13 cellular contexts compared by ENCODE assay signal in genomic region chr2:46850742-46851141, GRCh38.
DNase-seq lines count a peak whose midpoint lies in the region; TF ChIP-seq lines count a peak whose summit lies in the region.
"Had no signal": no experiment of that assay in that cellular context is flagged by ENCODE, and none has a peak within 500 bp of the region (broad histone marks: within the 10 kb centered on the region; RNA-seq: fewer than 3 reads in every experiment).

No MANE protein-coding gene starts in this region.

- H3K9me3 Mint-ChIP-seq in CD4-positive, alpha-beta memory T cell: no peaks in the 10 kb centered on the region
- H3K9me3 Mint-ChIP-seq: activated T-cell treated with anti-CD3 and anti-CD28 coated beads, Interleukin-2, amount 50 U/mL, for 4 hours had no signal

- H3K4me1 ChIP-seq in hepatocyte (ENCODE audit: insufficient read depth): peaks cover 46% of the 10 kb centered on the region
- H3K4me1 ChIP-seq in CD4-positive, alpha-beta memory T cell (ENCODE audit: insufficient read depth, low read length): no peaks in the 10 kb centered on the region

- H3K4me1 Mint-ChIP-seq in CD4-positive, alpha-beta memory T cell: no peaks in the 10 kb centered on the region

- H3K4me3 Mint-ChIP-seq in CD4-positive, alpha-beta memory T cell: no peak overlapping the region
- H3K4me3 Mint-ChIP-seq: activated T-cell treated with anti-CD3 and anti-CD28 coated beads, Interleukin-2, amount 50 U/mL, for 4 hours had no signal

- H3K79me2 ChIP-seq in hepatocyte: no peaks in the 10 kb centered on the region
- H3K79me2 ChIP-seq: parathyroid adenoma had no signal

- no peak for TF ChIP-seq CTCF in brain microvascular endothelial cell (IDR thresholded peaks at IDR 0.05; ENCODE audit: low read depth, low read length, missing control alignments)
- TF ChIP-seq CTCF in hepatocyte (IDR thresholded peaks at IDR 0.05; ENCODE audit: poor library complexity): no peak

- CTCF ChIA-PET in CD4-positive, alpha-beta memory T cell (lab: Charles Lee; ENCODE audit: partially characterized antibody): no interaction called here

- no peaks in the 10 kb centered on the region for H3K27me3 ChIP-seq in brain microvascular endothelial cell (replicated peaks)
- no peaks in the 10 kb centered on the region for H3K27me3 ChIP-seq in hepatocyte
- no peaks in the 10 kb centered on the region for H3K27me3 ChIP-seq in CD4-positive, alpha-beta memory T cell (ENCODE audit: insufficient read depth, low read length)

- POLR2A ChIA-PET in CD4-positive, alpha-beta memory T cell (lab: Charles Lee; ENCODE audit: partially characterized antibody): no interaction called here

- no peaks in the 10 kb centered on the region for H3K9me3 ChIP-seq in hepatocyte (ENCODE audit: low read depth)
- no peaks in the 10 kb centered on the region for H3K9me3 ChIP-seq in CD4-positive, alpha-beta memory T cell (ENCODE audit: control insufficient read depth in 1 of 2, low read length in 2 of 2)

- H3K4me3 ChIP-seq in brain microvascular endothelial cell (ENCODE audit: low read depth, low read length) (no peak overlapping the region), hepatocyte (no peak overlapping the region), skeletal muscle cell (ENCODE audit: low read depth, low read length) (no peak overlapping the region)
- H3K4me3 ChIP-seq in CD4-positive, alpha-beta memory T cell (ENCODE audit: low read length in 2 of 2): no peak overlapping the region

- no peaks in the 10 kb centered on the region for H3K9me2 ChIP-seq in hepatocyte (replicated peaks; ENCODE audit: insufficient read depth)

- H2AFZ ChIP-seq in hepatocyte: no peak overlapping the region

- H3K36me3 Mint-ChIP-seq in CD4-positive, alpha-beta memory T cell: no peaks in the 10 kb centered on the region

- in situ Hi-C loops in brain microvascular endothelial cell (cut with HindIII; ENCODE audit: low pct_ligation_motif_present, low sequenced_read_pairs): no loop called here

- H3K4me2 ChIP-seq in hepatocyte: no peak overlapping the region

- H3K27ac ChIP-seq in brain microvascular endothelial cell (peak overlapping the region; percentile 83), hepatocyte (peak overlapping the region; percentile 98)
- H3K27ac ChIP-seq in CD4-positive, alpha-beta memory T cell (ENCODE audit: low read depth, low read length): no peak overlapping the region

- DNase-seq in HCEC 1CT: peak; percentile 69
- peak; percentile 82 for DNase-seq in brain microvascular endothelial cell
- peak; percentile 47 for DNase-seq in hepatocyte (ENCODE audit: low spot score)
- DNase-seq in skeletal muscle cell (ENCODE audit: low read depth): peak; percentile 70
- no peak for DNase-seq in CD4-positive, alpha-beta memory T cell
- DNase-seq in middle frontal gyrus (ENCODE audit: extremely low spot score, low spot score): no peak
- no peak for DNase-seq in RKO (ENCODE audit: low spot score)
- DNase-seq in CD1c-positive myeloid dendritic cell (ENCODE audit: extremely low spot score): no peak
- DNase-seq: activated T-cell treated with anti-CD3 and anti-CD28 coated beads, Interleukin-2, amount 50 U/mL, for 4 hours; DMS153; NCI-H1436; stimulated activated naive CD8-positive, alpha-beta T cell treated with anti-CD3 and anti-CD28 coated beads, Interleukin-15, Interleukin-2, amounts not matched to agents 100 U/mL and 50 U/mL, for 24 hours had no signal

- WGBS in hepatocyte (ENCODE audit: low lambda C conversion rate, missing lambda C conversion rate): 89% methylated on average over 3 of the region's 3 CpGs

- peaks cover 5 to 13% of the 10 kb centered on the region in 2 donors for H3K27me3 Mint-ChIP-seq in CD4-positive, alpha-beta memory T cell

- intact Hi-C loops in CD4-positive, alpha-beta memory T cell (cut with micrococcal nuclease): no loop called here

- no peak overlapping the region for H3K27ac Mint-ChIP-seq in CD4-positive, alpha-beta memory T cell

- H4K20me1 ChIP-seq in hepatocyte (ENCODE audit: insufficient read depth, poor library complexity, severe bottlenecking): no peaks in the 10 kb centered on the region

- no peaks in the 10 kb centered on the region for H3K36me3 ChIP-seq in brain microvascular endothelial cell (replicated peaks)
- no peaks in the 10 kb centered on the region for H3K36me3 ChIP-seq in hepatocyte (replicated peaks; ENCODE audit: insufficient read depth, low read depth)
- H3K36me3 ChIP-seq in CD4-positive, alpha-beta memory T cell (ENCODE audit: insufficient read depth, low read length): no peaks in the 10 kb centered on the region

Comparison
In these comparisons a context has a peak if more than half of its experiments do, and no peak if none do; other contexts are left out.
1. DNase-seq: peak in HCEC 1CT (single experiment), brain microvascular endothelial cell (single experiment), hepatocyte (single experiment) and skeletal muscle cell (single experiment); none in CD4-positive, alpha-beta memory T cell (0 of 5), middle frontal gyrus (single experiment), RKO (single experiment) and CD1c-positive myeloid dendritic cell (single experiment).